1 cellular context compared by ENCODE assay signal in the genomic region with DNA sequence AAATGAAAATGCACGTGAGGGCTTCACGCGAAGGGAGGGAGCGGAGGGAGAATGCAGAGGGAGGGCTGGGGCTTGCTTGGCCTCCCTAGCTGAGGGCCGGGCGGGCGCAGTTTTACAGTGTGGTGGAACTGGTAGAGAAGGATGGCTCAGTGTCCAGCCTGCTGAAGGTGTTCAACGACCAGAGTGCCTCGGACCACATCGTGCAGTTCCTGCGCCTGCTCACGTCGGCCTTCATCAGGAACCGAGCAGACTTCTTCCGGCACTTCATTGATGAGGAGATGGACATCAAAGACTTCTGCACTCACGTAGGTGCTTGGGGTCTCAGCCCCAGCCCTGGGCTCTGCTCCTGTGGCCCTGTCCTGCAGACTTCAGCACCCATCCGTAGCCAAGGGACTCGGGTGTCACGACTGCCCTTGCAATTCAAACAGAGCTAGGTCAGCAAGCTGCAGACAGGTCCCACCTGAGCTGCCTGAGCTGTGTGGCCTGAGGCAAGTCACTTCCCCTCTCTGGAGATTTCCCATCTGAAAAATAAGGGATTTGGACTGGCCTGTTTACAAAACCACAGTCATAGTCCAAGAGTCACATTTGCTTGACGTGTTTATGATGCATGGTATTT.
TF ChIP-seq lines count a peak whose summit lies in the region.

No MANE protein-coding gene starts in this region.

TF ChIP-seq in HepG2, 621 proteins besides CTCF, POLR2A, EP300 and RAD21:
- TF ChIP-seq ZNF354B (CRISPR knock-in tag; IDR thresholded peaks at IDR 0.05) (no peak), ZNF768 (CRISPR knock-in tag; IDR thresholded peaks at IDR 0.05) (peak; percentile 64; the same call in 1 of the 2 replicates)
